ENCODE assay signal across 27 cellular contexts in the genomic region with DNA sequence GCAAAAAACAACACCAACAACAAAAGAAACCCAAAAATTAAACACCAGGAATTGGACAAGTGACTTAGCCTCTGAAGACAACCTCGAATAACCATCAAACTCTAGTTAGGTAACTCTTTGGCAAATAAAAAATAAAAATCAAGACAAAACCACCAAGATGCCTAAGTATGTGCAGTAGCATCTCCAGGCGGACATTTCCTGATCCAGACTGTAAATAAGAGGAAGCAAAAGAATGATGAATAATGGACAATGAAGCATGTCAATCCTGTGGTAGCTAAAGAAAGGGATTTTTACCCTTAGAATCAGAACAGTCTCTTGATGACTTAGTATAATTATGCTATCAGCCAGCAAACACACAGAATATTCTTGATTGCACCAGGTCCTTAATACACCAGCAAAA.
DNase-seq lines count a peak whose midpoint lies in the region; ATAC-seq and TF ChIP-seq lines count a peak whose summit lies in the region.
"Had no signal": no experiment of that assay in that cellular context is flagged by ENCODE, and none has a peak within 500 bp of the region (broad histone marks: within the 10 kb centered on the region; RNA-seq: fewer than 3 reads in every experiment).

No MANE protein-coding gene starts in this region.

- H3K36me3 Mint-ChIP-seq in Calu3 (ENCODE audit: insufficient read depth, unreplicated experiment), result no peaks in the 10 kb centered on the region
- H3K36me3 Mint-ChIP-seq in nephron (ENCODE audit: low read depth), result no peaks in the 10 kb centered on the region
- no peaks in the 10 kb centered on the region for H3K36me3 Mint-ChIP-seq in activated CD4-positive, alpha-beta T cell treated with anti-CD3 and anti-CD28 coated beads for 36 hours (ENCODE audit: low read depth)
- H3K36me3 Mint-ChIP-seq: activated naive CD4-positive, alpha-beta T cell treated with anti-CD3 and anti-CD28 coated beads, Interleukin-2, amount 10 ng/mL, durations not matched to agents 7 days and 5 days; neural progenitor cell; stimulated activated memory B cell treated with anti-CD40 and anti-IgM and Interleukin-4, amounts not matched to agents 10 μg/mL and 1 μg/mL and 100 μg/mL, for 72 hours; T-cell had no signal

- H3K27ac ChIP-seq in colonic mucosa, result peak overlapping the region; percentile 34
- peak overlapping the region in 3 of 4 donors; percentile 26 to 44 (median 40) for H3K27ac ChIP-seq in tibial nerve
- H3K27ac ChIP-seq: heart left ventricle, lower lobe of right lung, neural progenitor cell, SJCRH30, suprapubic skin had no signal

- peak overlapping the region; percentile 22 for H3K27ac Mint-ChIP-seq in Calu3 (ENCODE audit: unreplicated experiment)
- peak overlapping the region; percentile 93 to 97 (median 95) for H3K27ac Mint-ChIP-seq in nephron
- no peak overlapping the region for H3K27ac Mint-ChIP-seq in activated CD4-positive, alpha-beta T cell treated with anti-CD3 and anti-CD28 coated beads for 36 hours
- H3K27ac Mint-ChIP-seq: activated naive CD4-positive, alpha-beta T cell treated with anti-CD3 and anti-CD28 coated beads, Interleukin-2, amount 10 ng/mL, durations not matched to agents 7 days and 5 days; activated T-helper 1 cell treated with anti-CD3 and anti-CD28 coated beads, Interleukin-12 subunit alpha, Interleukin-12 subunit beta, Interleukin-2, Interleukin-4 antibody, amounts not matched to agents 30 ng/mL and 10 ng/mL and 1 ng/mL, durations not matched to agents 14 hours and 24 hours and 36 hours; neural progenitor cell; stimulated activated memory B cell treated with anti-CD40 and anti-IgM and Interleukin-4, amounts not matched to agents 10 μg/mL and 1 μg/mL and 100 μg/mL, for 72 hours; T-cell had no signal

- H3K27me3 ChIP-seq in colonic mucosa (no peaks in the 10 kb centered on the region), tibial nerve (peaks cover 0 to 4% of the 10 kb centered on the region in 2 donors)
- H3K27me3 ChIP-seq: neural progenitor cell, Peyer's patch, SJCRH30, suprapubic skin had no signal

- TF ChIP-seq EP300 in tibial nerve (IDR thresholded peaks at IDR 0.05), result no peak

- H3K4me1 Mint-ChIP-seq in Calu3 (ENCODE audit: low read depth, unreplicated experiment) (peaks cover 42% of the 10 kb centered on the region), nephron (peaks cover 33% of the 10 kb centered on the region)
- no peaks in the 10 kb centered on the region for H3K4me1 Mint-ChIP-seq in activated CD4-positive, alpha-beta T cell treated with anti-CD3 and anti-CD28 coated beads for 36 hours
- H3K4me1 Mint-ChIP-seq: activated naive CD4-positive, alpha-beta T cell treated with anti-CD3 and anti-CD28 coated beads, Interleukin-2, amount 10 ng/mL, durations not matched to agents 7 days and 5 days; neural progenitor cell; stimulated activated memory B cell treated with anti-CD40 and anti-IgM and Interleukin-4, amounts not matched to agents 10 μg/mL and 1 μg/mL and 100 μg/mL, for 72 hours; T-cell had no signal

- TF ChIP-seq CTCF in Calu3 (IDR thresholded peaks at IDR 0.05; ENCODE audit: unreplicated experiment) (no peak), colonic mucosa (IDR thresholded peaks at IDR 0.05) (no peak), nephron (IDR thresholded peaks at IDR 0.05; ENCODE audit: unreplicated experiment in 3 of 3) (no peak), tibial nerve (IDR thresholded peaks at IDR 0.05) (no peak)

- intact Hi-C loops in Calu3 (cut with micrococcal nuclease; ENCODE audit: unreplicated experiment), result loop anchor here (10.0 kb wide), 2 partner anchors 127 to 277 kb away; partner anchors contain the start of gene DIAPH2
- intact Hi-C loops in colonic mucosa (cut with DNase I), result no loop called here
- intact Hi-C loops in activated CD4-positive, alpha-beta T cell treated with anti-CD3 and anti-CD28 coated beads for 36 hours (cut with DNase I, micrococcal nuclease), result no loop called here

- WGBS in tibial nerve, 2 donors, result 62 to 73% methylated on average over 2 of the region's 2 CpGs

- H3K4me3 ChIP-seq in colonic mucosa, result no peak overlapping the region
- H3K4me3 ChIP-seq in tibial nerve, result no peak overlapping the region
- H3K4me3 ChIP-seq: GM12878, heart left ventricle, lower lobe of right lung, neural progenitor cell, Peyer's patch, SJCRH30, suprapubic skin had no signal

- ATAC-seq in HG02840 (IDR thresholded peaks at IDR 0.05; ENCODE audit: low FRiP score, unreplicated experiment) (no peak), GM21447 (IDR thresholded peaks at IDR 0.05; ENCODE audit: unreplicated experiment) (no peak)
- no peak for ATAC-seq in activated CD4-positive, alpha-beta T cell treated with anti-CD3 and anti-CD28 coated beads for 36 hours
- ATAC-seq: GM12878; stimulated activated memory B cell treated with anti-CD40 and anti-IgM and Interleukin-4, amounts not matched to agents 10 μg/mL and 1 μg/mL and 100 μg/mL, for 72 hours; T-cell had no signal

- H3K36me3 ChIP-seq in colonic mucosa (no peaks in the 10 kb centered on the region), tibial nerve (no peaks in the 10 kb centered on the region)
- H3K36me3 ChIP-seq: heart left ventricle, lower lobe of right lung, neural progenitor cell, Peyer's patch, SJCRH30, suprapubic skin had no signal

- H3K9me3 Mint-ChIP-seq in Calu3 (ENCODE audit: low read depth, unreplicated experiment) (no peaks in the 10 kb centered on the region), nephron (peaks cover 3% of the 10 kb centered on the region)
- H3K9me3 Mint-ChIP-seq in activated CD4-positive, alpha-beta T cell treated with anti-CD3 and anti-CD28 coated beads for 36 hours (ENCODE audit: low read depth), result no peaks in the 10 kb centered on the region
- H3K9me3 Mint-ChIP-seq: activated naive CD4-positive, alpha-beta T cell treated with anti-CD3 and anti-CD28 coated beads, Interleukin-2, amount 10 ng/mL, durations not matched to agents 7 days and 5 days; activated T-helper 1 cell treated with anti-CD3 and anti-CD28 coated beads, Interleukin-12 subunit alpha, Interleukin-12 subunit beta, Interleukin-2, Interleukin-4 antibody, amounts not matched to agents 30 ng/mL and 10 ng/mL and 1 ng/mL, durations not matched to agents 14 hours and 24 hours and 36 hours; neural progenitor cell; stimulated activated memory B cell treated with anti-CD40 and anti-IgM and Interleukin-4, amounts not matched to agents 10 μg/mL and 1 μg/mL and 100 μg/mL, for 72 hours; T-cell had no signal

- TF ChIP-seq POLR2A in tibial nerve (IDR thresholded peaks at IDR 0.05), result no peak

- BruUV-seq in Calu3 (replicated peaks; lab: Mats Ljungman, UMichigan), result no TSS peak

- DNase-seq in Calu3 (no peak), colonic mucosa (no peak), tibial nerve (ENCODE audit: low spot score in 2 of 2) (no peak)
- DNase-seq in activated CD4-positive, alpha-beta T cell treated with anti-CD3 and anti-CD28 coated beads for 36 hours, result no peak
- DNase-seq: activated CD4-positive, alpha-beta T cell treated with anti-CD3 and anti-CD28 coated beads, Interleukin-2, amount 50 U/mL, for 48 hours; activated naive CD4-positive, alpha-beta T cell treated with anti-CD3 and anti-CD28 coated beads, Interleukin-2, amount 10 ng/mL, durations not matched to agents 7 days and 5 days; effector CD8-positive, alpha-beta T cell; erythroblast; GOT3; heart left ventricle; kidney glomerular epithelial cell; lower lobe of right lung; NCI-H187; NCI-H2171; NCI-H524; Peyer's patch; SJCRH30; stimulated activated CD4-positive, alpha-beta T cell treated with anti-CD3 and anti-CD28 coated beads, Interleukin-4, amount 100 ng/mL, for 4 hours; T-cell had no signal

- H3K9ac ChIP-seq in colonic mucosa (ENCODE audit: low read depth in 2 of 2, low read length in 2 of 2), result no peak overlapping the region
- H3K9ac ChIP-seq: neural progenitor cell had no signal

- no peaks in the 10 kb centered on the region for H3K4me1 ChIP-seq in colonic mucosa
- H3K4me1 ChIP-seq in tibial nerve, result peaks cover 0 to 8% (median 2%) of the 10 kb centered on the region in 4 donors
- H3K4me1 ChIP-seq: heart left ventricle, neural progenitor cell, Peyer's patch, SJCRH30 had no signal

- POLR2A ChIA-PET in activated CD4-positive, alpha-beta T cell treated with anti-CD3 and anti-CD28 coated beads for 36 hours (lab: Charles Lee), result no interaction called here

- H3K9me3 ChIP-seq in colonic mucosa (no peaks in the 10 kb centered on the region), tibial nerve (no peaks in the 10 kb centered on the region)
- H3K9me3 ChIP-seq: heart left ventricle, lower lobe of right lung, Peyer's patch, SJCRH30, suprapubic skin had no signal

- H3K4me3 Mint-ChIP-seq in Calu3 (ENCODE audit: low read depth, unreplicated experiment) (no peak overlapping the region), nephron (peak overlapping the region in 1 of 3 experiments; percentile 6)
- H3K4me3 Mint-ChIP-seq in activated CD4-positive, alpha-beta T cell treated with anti-CD3 and anti-CD28 coated beads for 36 hours, result no peak overlapping the region
- H3K4me3 Mint-ChIP-seq: activated naive CD4-positive, alpha-beta T cell treated with anti-CD3 and anti-CD28 coated beads, Interleukin-2, amount 10 ng/mL, durations not matched to agents 7 days and 5 days; activated T-helper 1 cell treated with anti-CD3 and anti-CD28 coated beads, Interleukin-12 subunit alpha, Interleukin-12 subunit beta, Interleukin-2, Interleukin-4 antibody, amounts not matched to agents 30 ng/mL and 10 ng/mL and 1 ng/mL, durations not matched to agents 14 hours and 24 hours and 36 hours; neural progenitor cell; stimulated activated memory B cell treated with anti-CD40 and anti-IgM and Interleukin-4, amounts not matched to agents 10 μg/mL and 1 μg/mL and 100 μg/mL, for 72 hours; T-cell had no signal

- H3K27me3 Mint-ChIP-seq in Calu3 (ENCODE audit: unreplicated experiment) (no peaks in the 10 kb centered on the region), nephron (ENCODE audit: low read depth) (no peaks in the 10 kb centered on the region)
- H3K27me3 Mint-ChIP-seq in activated CD4-positive, alpha-beta T cell treated with anti-CD3 and anti-CD28 coated beads for 36 hours, result no peaks in the 10 kb centered on the region
- H3K27me3 Mint-ChIP-seq: activated naive CD4-positive, alpha-beta T cell treated with anti-CD3 and anti-CD28 coated beads, Interleukin-2, amount 10 ng/mL, durations not matched to agents 7 days and 5 days; stimulated activated memory B cell treated with anti-CD40 and anti-IgM and Interleukin-4, amounts not matched to agents 10 μg/mL and 1 μg/mL and 100 μg/mL, for 72 hours had no signal

- CTCF ChIA-PET in Calu3 (lab: Charles Lee), result interaction anchor here (0.5 kb wide), 1 partner anchor 53 kb away, joined by 4 read pairs; no protein-coding TSS in a partner anchor
- CTCF ChIA-PET in activated CD4-positive, alpha-beta T cell treated with anti-CD3 and anti-CD28 coated beads for 36 hours (lab: Charles Lee), result no interaction called here
